In the genomic region with DNA sequence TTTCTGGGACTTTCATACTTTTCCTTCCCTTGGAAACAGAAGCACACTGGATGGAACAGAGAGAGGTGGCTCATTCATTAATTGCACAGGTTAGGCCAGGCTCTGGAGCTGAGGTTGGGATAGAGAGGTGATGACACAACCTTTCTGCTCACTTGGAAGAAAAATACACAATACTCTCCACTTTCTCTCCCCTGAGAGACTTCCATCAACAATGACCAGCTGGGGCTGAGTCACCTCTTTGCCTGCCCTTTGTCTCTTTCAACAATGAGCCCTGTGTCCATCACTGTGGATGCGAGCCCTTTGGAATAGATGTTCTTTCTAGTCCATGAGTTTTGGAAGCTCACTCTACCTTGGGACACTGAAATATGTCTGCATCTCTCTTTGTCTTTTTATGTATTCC, we compare ENCODE assay signal across 11 cellular contexts. TPM values are rescaled to one million over a fixed set of nuclear protein-coding genes. Genes with fewer than 3 reads are reported as not detected.
DNase-seq lines count a peak whose midpoint lies in the region; ATAC-seq and TF ChIP-seq lines count a peak whose summit lies in the region.
"Had no signal": no experiment of that assay in that cellular context is flagged by ENCODE, and none has a peak within 500 bp of the region (broad histone marks: within the 10 kb centered on the region; RNA-seq: fewer than 3 reads in every experiment).

No MANE protein-coding gene starts in this region.

- no peak overlapping the region for H3K4me3 ChIP-seq in CD4-positive, alpha-beta memory T cell (ENCODE audit: low read length in 2 of 2)
- H3K4me3 ChIP-seq: spleen, testis had no signal

- peaks cover 77 to 87% of the 10 kb centered on the region in 2 donors for H3K4me1 Mint-ChIP-seq in natural killer cell
- H3K4me1 Mint-ChIP-seq in natural killer cell treated with Interleukin-12 subunit alpha and Interleukin-12 subunit beta and Interleukin-15 and Interleukin-18, amount 100 ng/mL, for 72 hours (ENCODE audit: low read depth in 2 of 2): peaks cover 80 to 84% of the 10 kb centered on the region in 2 donors
- H3K4me1 Mint-ChIP-seq in CD4-positive, alpha-beta memory T cell: peaks cover 66 to 94% (median 80%) of the 10 kb centered on the region in 4 donors

- intact Hi-C loops in natural killer cell (cut with micrococcal nuclease): loop anchor here (5.0 kb wide), 1 partner anchor 382 kb away; no protein-coding TSS in a partner anchor
- intact Hi-C loops in CD4-positive, alpha-beta memory T cell (cut with micrococcal nuclease): no loop called here

- POLR2A ChIA-PET in CD4-positive, alpha-beta memory T cell (lab: Charles Lee; ENCODE audit: partially characterized antibody): interaction anchor here (0.6 to 1.5 kb wide), 4 partner anchors 8 to 44 kb away, joined by 3 to 5 read pairs (median 4); no protein-coding TSS in a partner anchor

- CTCF ChIA-PET in CD4-positive, alpha-beta memory T cell (lab: Charles Lee; ENCODE audit: partially characterized antibody): interaction anchor here (0.7 to 8.7 kb wide), 5 partner anchors 16 to 76 kb away, joined by 3 to 78 read pairs (median 8); a partner anchor contains a TSS

- H3K9me3 ChIP-seq in CD4-positive, alpha-beta memory T cell (ENCODE audit: control insufficient read depth in 1 of 2, low read length in 2 of 2): no peaks in the 10 kb centered on the region
- H3K9me3 ChIP-seq: spleen, testis had no signal

- peak overlapping the region; percentile 65 for H3K27ac ChIP-seq in caudate nucleus (ENCODE audit: low read depth, low read length)
- H3K27ac ChIP-seq in CD4-positive, alpha-beta memory T cell (ENCODE audit: low read depth, low read length): no peak overlapping the region
- H3K27ac ChIP-seq: spleen, testis had no signal

- no peak overlapping the region for H3K4me3 Mint-ChIP-seq in natural killer cell
- no peak overlapping the region for H3K4me3 Mint-ChIP-seq in natural killer cell treated with Interleukin-12 subunit alpha and Interleukin-12 subunit beta and Interleukin-15 and Interleukin-18, amount 100 ng/mL, for 72 hours
- no peak overlapping the region for H3K4me3 Mint-ChIP-seq in CD4-positive, alpha-beta memory T cell

- no peaks in the 10 kb centered on the region for H3K36me3 ChIP-seq in CD4-positive, alpha-beta memory T cell (ENCODE audit: insufficient read depth, low read length)

- no peaks in the 10 kb centered on the region for H3K36me3 Mint-ChIP-seq in natural killer cell
- H3K36me3 Mint-ChIP-seq in natural killer cell treated with Interleukin-12 subunit alpha and Interleukin-12 subunit beta and Interleukin-15 and Interleukin-18, amount 100 ng/mL, for 72 hours: no peaks in the 10 kb centered on the region
- peaks cover 11 to 40% of the 10 kb centered on the region in 2 donors for H3K36me3 Mint-ChIP-seq in CD4-positive, alpha-beta memory T cell

- peaks cover 82% of the 10 kb centered on the region for H3K4me1 ChIP-seq in CD4-positive, alpha-beta memory T cell (ENCODE audit: insufficient read depth, low read length)

- no peaks in the 10 kb centered on the region for H3K9me3 Mint-ChIP-seq in natural killer cell
- no peaks in the 10 kb centered on the region for H3K9me3 Mint-ChIP-seq in natural killer cell treated with Interleukin-12 subunit alpha and Interleukin-12 subunit beta and Interleukin-15 and Interleukin-18, amount 100 ng/mL, for 72 hours
- no peaks in the 10 kb centered on the region for H3K9me3 Mint-ChIP-seq in CD4-positive, alpha-beta memory T cell

- H3K27me3 ChIP-seq in CD4-positive, alpha-beta memory T cell (ENCODE audit: insufficient read depth, low read length): no peaks in the 10 kb centered on the region
- H3K27me3 ChIP-seq: spleen, testis had no signal

- no peaks in the 10 kb centered on the region for H3K27me3 Mint-ChIP-seq in natural killer cell (ENCODE audit: low read depth in 2 of 2)
- no peaks in the 10 kb centered on the region for H3K27me3 Mint-ChIP-seq in natural killer cell treated with Interleukin-12 subunit alpha and Interleukin-12 subunit beta and Interleukin-15 and Interleukin-18, amount 100 ng/mL, for 72 hours
- H3K27me3 Mint-ChIP-seq in CD4-positive, alpha-beta memory T cell: no peaks in the 10 kb centered on the region

- ATAC-seq in natural killer cell: no peak
- no peak for ATAC-seq in natural killer cell treated with Interleukin-12 subunit alpha and Interleukin-12 subunit beta and Interleukin-15 and Interleukin-18, amount 100 ng/mL, for 72 hours

- DNase-seq in natural killer cell (no peak), caudate nucleus (lab: John Stamatoyannopoulos, UW) (peak in 28 of 61 donors; percentile 4 to 62 (median 34)), kidney tubule cell (ENCODE audit: low spot score) (peak; percentile 90), SKM-1 treated with dmso at 0.1 percent for 144 hours (lab: John Stamatoyannopoulos, UW; ENCODE audit: unreplicated experiment) (no peak), NOMO-1 treated with DMSO at 0.1 percent for 48 hours (lab: John Stamatoyannopoulos, UW; ENCODE audit: unreplicated experiment) (no peak), foreskin melanocyte (no peak)
- no peak for DNase-seq in natural killer cell treated with Interleukin-12 subunit alpha and Interleukin-12 subunit beta and Interleukin-15 and Interleukin-18, amount 100 ng/mL, for 72 hours (ENCODE audit: low spot score)
- no peak for DNase-seq in CD4-positive, alpha-beta memory T cell
- DNase-seq: KBM-7, spleen, testis had no signal

- no peak for TF ChIP-seq CTCF in natural killer cell (IDR thresholded peaks at IDR 0.05)

- H3K27ac Mint-ChIP-seq in natural killer cell: peak overlapping the region; percentile 93 to 99
- H3K27ac Mint-ChIP-seq in natural killer cell treated with Interleukin-12 subunit alpha and Interleukin-12 subunit beta and Interleukin-15 and Interleukin-18, amount 100 ng/mL, for 72 hours: peak overlapping the region in 1 of 2 donors; percentile 100
- peak overlapping the region in 3 of 7 donors; percentile 77 to 93 (median 79) for H3K27ac Mint-ChIP-seq in CD4-positive, alpha-beta memory T cell

RNA-seq across cellular contexts. Expression of a gene that starts 43.1 kb away (rescaled TPM):
- 100 to 1,000 TPM; 175 to 235 (median 196) TPM for total RNA-seq in natural killer cell
- total RNA-seq in natural killer cell treated with Interleukin-12 subunit alpha and Interleukin-12 subunit beta and Interleukin-15 and Interleukin-18, amount 100 ng/mL, for 72 hours: 100 to 1,000 TPM; 158 to 191 TPM
- total RNA-seq in CD4-positive, alpha-beta memory T cell: 10 to 100 TPM; 97.2 to 98.6 TPM
- 10 to 100 TPM; 14.8 to 41.7 TPM for polyA plus RNA-seq in CD4-positive, alpha-beta memory T cell
